ENCODE assay signal across 21 cellular contexts in the genomic region with DNA sequence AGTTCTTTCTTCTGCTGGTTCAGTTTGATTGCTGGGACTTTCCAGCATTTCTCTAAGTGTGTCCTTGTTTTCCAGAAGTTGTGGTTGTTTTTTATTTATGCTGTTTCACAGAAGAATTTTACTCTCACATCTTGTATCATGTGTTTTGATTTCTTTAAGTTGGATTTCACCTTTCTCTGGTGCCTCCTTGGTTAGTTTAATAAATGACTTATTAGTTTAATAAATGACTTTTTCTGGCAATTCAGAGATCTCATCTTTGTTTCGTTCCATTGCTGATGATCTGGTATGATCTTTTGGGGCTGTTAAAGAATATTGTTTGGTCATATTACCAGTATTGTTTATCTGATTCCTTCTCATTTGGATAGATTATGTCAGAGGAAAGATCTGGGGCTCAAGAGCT. TPM values are rescaled to one million over a fixed set of nuclear protein-coding genes. Genes with fewer than 3 reads are reported as not detected.
DNase-seq lines count a peak whose midpoint lies in the region; ATAC-seq, FAIRE-seq and TF ChIP-seq lines count a peak whose summit lies in the region.
"Had no signal": no experiment of that assay in that cellular context is flagged by ENCODE, and none has a peak within 500 bp of the region (broad histone marks: within the 10 kb centered on the region; RNA-seq: fewer than 3 reads in every experiment).

No MANE protein-coding gene starts in this region.

- H3K4me1 Mint-ChIP-seq in nephron: no peaks in the 10 kb centered on the region
- H3K4me1 Mint-ChIP-seq in activated CD8-positive, alpha-beta memory T cell treated with anti-CD3 and anti-CD28 coated beads, Interleukin-2, amount 10 ng/mL, durations not matched to agents 7 days and 5 days: no peaks in the 10 kb centered on the region
- H3K4me1 Mint-ChIP-seq: CD14-positive monocyte, IgD-negative memory B cell had no signal

- no peak for TF ChIP-seq CTCF in nephron (IDR thresholded peaks at IDR 0.05; ENCODE audit: unreplicated experiment in 3 of 3)

- H3K27ac Mint-ChIP-seq in nephron: peak overlapping the region; percentile 53 to 79 (median 70)
- H3K27ac Mint-ChIP-seq in activated CD8-positive, alpha-beta memory T cell treated with anti-CD3 and anti-CD28 coated beads, Interleukin-2, amount 10 ng/mL, durations not matched to agents 7 days and 5 days: no peak overlapping the region
- H3K27ac Mint-ChIP-seq: CD14-positive monocyte; CD8-positive, alpha-beta T cell; GM23338; IgD-negative memory B cell had no signal

- CTCF ChIA-PET in activated CD8-positive, alpha-beta memory T cell treated with anti-CD3 and anti-CD28 coated beads, Interleukin-2, amount 10 ng/mL, durations not matched to agents 7 days and 5 days (lab: Charles Lee): no interaction called here

- peak; percentile 38 for FAIRE-seq in GM18507 (lab: Jason Lieb, UNC)
- no peak for FAIRE-seq in HTR-8/SVneo (lab: Jason Lieb, UNC)
- FAIRE-seq: A204.1, GM19239 had no signal

- ATAC-seq in GM19397 (IDR thresholded peaks at IDR 0.05; ENCODE audit: unreplicated experiment): peak; percentile 22
- ATAC-seq in HG03354 (IDR thresholded peaks at IDR 0.05; ENCODE audit: poor library complexity, severe bottlenecking, unreplicated experiment): peak; percentile 39
- no peak for ATAC-seq in activated CD8-positive, alpha-beta memory T cell treated with anti-CD3 and anti-CD28 coated beads, Interleukin-2, amount 10 ng/mL, durations not matched to agents 7 days and 5 days
- ATAC-seq in HG03039 (IDR thresholded peaks at IDR 0.05; ENCODE audit: unreplicated experiment): no peak
- ATAC-seq: CD8-positive, alpha-beta T cell; GM23338 had no signal

- H3K36me3 Mint-ChIP-seq in nephron (ENCODE audit: low read depth): no peaks in the 10 kb centered on the region
- no peaks in the 10 kb centered on the region for H3K36me3 Mint-ChIP-seq in activated CD8-positive, alpha-beta memory T cell treated with anti-CD3 and anti-CD28 coated beads, Interleukin-2, amount 10 ng/mL, durations not matched to agents 7 days and 5 days
- H3K36me3 Mint-ChIP-seq: CD14-positive monocyte; CD8-positive, alpha-beta T cell; IgD-negative memory B cell had no signal

- no peak for DNase-seq in GM18507 (ENCODE audit: extremely low spot score, insufficient read length, low read depth)
- DNase-seq in activated CD8-positive, alpha-beta memory T cell treated with anti-CD3 and anti-CD28 coated beads, Interleukin-2, amount 10 ng/mL, durations not matched to agents 7 days and 5 days: no peak
- no peak for DNase-seq in NCI-H226
- no peak for DNase-seq in HTR-8/SVneo (ENCODE audit: insufficient read length, low spot score)
- DNase-seq: CD8-positive, alpha-beta T cell; COR-L47; DMS53; GF-D8; H7; KG1 had no signal

- H3K9me3 Mint-ChIP-seq in nephron: no peaks in the 10 kb centered on the region
- peaks cover 2% of the 10 kb centered on the region for H3K9me3 Mint-ChIP-seq in activated CD8-positive, alpha-beta memory T cell treated with anti-CD3 and anti-CD28 coated beads, Interleukin-2, amount 10 ng/mL, durations not matched to agents 7 days and 5 days (ENCODE audit: low read depth)
- H3K9me3 Mint-ChIP-seq: GM23338 had no signal

- no peaks in the 10 kb centered on the region for H3K27me3 Mint-ChIP-seq in nephron (ENCODE audit: low read depth)
- no peaks in the 10 kb centered on the region for H3K27me3 Mint-ChIP-seq in activated CD8-positive, alpha-beta memory T cell treated with anti-CD3 and anti-CD28 coated beads, Interleukin-2, amount 10 ng/mL, durations not matched to agents 7 days and 5 days

- no peak overlapping the region for H3K4me3 Mint-ChIP-seq in nephron
- no peak overlapping the region for H3K4me3 Mint-ChIP-seq in activated CD8-positive, alpha-beta memory T cell treated with anti-CD3 and anti-CD28 coated beads, Interleukin-2, amount 10 ng/mL, durations not matched to agents 7 days and 5 days
- H3K4me3 Mint-ChIP-seq: CD14-positive monocyte; CD8-positive, alpha-beta T cell; GM23338; IgD-negative memory B cell had no signal

RNA-seq across cellular contexts. Expression of gene CYP2C9, which starts 59.8 kb away (rescaled TPM):
- not detected for total RNA-seq in activated CD8-positive, alpha-beta memory T cell treated with anti-CD3 and anti-CD28 coated beads, Interleukin-2, amount 10 ng/mL, durations not matched to agents 7 days and 5 days
- total RNA-seq: CD8-positive, alpha-beta T cell; GM23338; H7; HT-29; LHCN-M2 had no signal

Comparison
In these comparisons a context has a peak if more than half of its experiments do, and no peak if none do; other contexts are left out.
1. ATAC-seq: peak in GM19397 (single experiment) and HG03354 (single experiment); none in activated CD8-positive, alpha-beta memory T cell treated with anti-CD3 and anti-CD28 coated beads, Interleukin-2, amount 10 ng/mL, durations not matched to agents 7 days and 5 days (single experiment) and HG03039 (single experiment).